In genomic region chr19:38711726-38712153, GRCh38 we compare ENCODE assay signal across 8 cellular contexts. TPM values are rescaled to one million over a fixed set of nuclear protein-coding genes. Genes with fewer than 3 reads are reported as not detected.
DNase-seq lines count a peak whose midpoint lies in the region; ATAC-seq and TF ChIP-seq lines count a peak whose summit lies in the region.

No MANE protein-coding gene starts in this region.

- no peaks in the 10 kb centered on the region for H3K27me3 Mint-ChIP-seq in activated T-helper 2 cell treated with anti-CD3 and anti-CD28 coated beads, Interferon-gamma antibody, Interleukin-2, Interleukin-4, amounts not matched to agents 10 μg/mL and 5 μg/mL and 100 μg/mL, durations not matched to agents 14 hours and 24 hours and 36 hours (ENCODE audit: low read depth)

- peak overlapping the region; percentile 43 for H3K27ac ChIP-seq in RWPE2 (ENCODE audit: poor library complexity, severe bottlenecking)
- no peak overlapping the region for H3K27ac ChIP-seq in foreskin keratinocyte
- peak overlapping the region; percentile 80 for H3K27ac ChIP-seq in psoas muscle

- H3K27me3 ChIP-seq in RWPE2 (ENCODE audit: insufficient read depth, poor library complexity, severe bottlenecking): no peaks in the 10 kb centered on the region
- H3K27me3 ChIP-seq in foreskin keratinocyte: no peaks in the 10 kb centered on the region
- no peaks in the 10 kb centered on the region for H3K27me3 ChIP-seq in psoas muscle (ENCODE audit: insufficient read depth in 3 of 3, low read length in 2 of 3)

- H3K36me3 Mint-ChIP-seq in activated T-helper 2 cell treated with anti-CD3 and anti-CD28 coated beads, Interferon-gamma antibody, Interleukin-2, Interleukin-4, amounts not matched to agents 10 μg/mL and 5 μg/mL and 100 μg/mL, durations not matched to agents 14 hours and 24 hours and 36 hours (ENCODE audit: low read depth): peaks cover 62% of the 10 kb centered on the region

- intact Hi-C loops in psoas muscle (cut with DNase I): no loop called here
- intact Hi-C loops in activated T-helper 2 cell treated with anti-CD3 and anti-CD28 coated beads, Interferon-gamma antibody, Interleukin-2, Interleukin-4, amounts not matched to agents 10 μg/mL and 5 μg/mL and 100 μg/mL, durations not matched to agents 14 hours and 24 hours and 36 hours (cut with micrococcal nuclease): no loop called here

- no peak overlapping the region for H3K4me3 ChIP-seq in RWPE2 (ENCODE audit: severe bottlenecking)
- no peak overlapping the region for H3K4me3 ChIP-seq in psoas muscle

- H3K4me1 Mint-ChIP-seq in activated T-helper 2 cell treated with anti-CD3 and anti-CD28 coated beads, Interferon-gamma antibody, Interleukin-2, Interleukin-4, amounts not matched to agents 10 μg/mL and 5 μg/mL and 100 μg/mL, durations not matched to agents 14 hours and 24 hours and 36 hours (ENCODE audit: low read depth): no peaks in the 10 kb centered on the region

- TF ChIP-seq CTCF in RWPE2 (IDR thresholded peaks at IDR 0.05; ENCODE audit: poor library complexity, severe bottlenecking) (no peak), foreskin keratinocyte (conservative IDR thresholded peaks at IDR 0.05) (peak; percentile 13), psoas muscle (IDR thresholded peaks at IDR 0.05) (no peak)

- WGBS in psoas muscle, 3 donors: 17 to 29% (median 17%) methylated on average over 12 of the region's 12 CpGs

- DNase-seq in AG20443 (ENCODE audit: low spot score) (peak; percentile 95), RWPE2 (ENCODE audit: low spot score) (no peak), foreskin keratinocyte (peak in 1 of 2 donors; percentile 58), psoas muscle (peak; percentile 57 to 71), NCI-H2081 (lab: John Stamatoyannopoulos, UW) (no peak)
- no peak for DNase-seq in activated T-helper 2 cell treated with anti-CD3 and anti-CD28 coated beads, Interferon-gamma antibody, Interleukin-2, Interleukin-4, amounts not matched to agents 10 μg/mL and 5 μg/mL and 100 μg/mL, durations not matched to agents 14 hours and 24 hours and 36 hours (ENCODE audit: low spot score)
- DNase-seq in activated CD4-positive, alpha-beta T cell treated with anti-CD3 and anti-CD28 coated beads, Interleukin-2, amount 50 U/mL, for 48 hours: no peak
- no peak for DNase-seq in activated CD4-positive, alpha-beta T cell treated with anti-CD3 and anti-CD28 coated beads, Interleukin-2, amount 50 U/mL, for 4 hours

- H3K36me3 ChIP-seq in RWPE2 (ENCODE audit: low read depth) (peaks cover 100% of the 10 kb centered on the region), psoas muscle (ENCODE audit: insufficient read depth in 1 of 2, low read depth in 1 of 2) (peaks cover 5 to 82% of the 10 kb centered on the region in 2 donors)

- H3K4me3 Mint-ChIP-seq in activated T-helper 2 cell treated with anti-CD3 and anti-CD28 coated beads, Interferon-gamma antibody, Interleukin-2, Interleukin-4, amounts not matched to agents 10 μg/mL and 5 μg/mL and 100 μg/mL, durations not matched to agents 14 hours and 24 hours and 36 hours (ENCODE audit: low read depth): no peak overlapping the region

- H3K4me1 ChIP-seq in RWPE2 (ENCODE audit: insufficient read depth, poor library complexity, severe bottlenecking) (no peaks in the 10 kb centered on the region), foreskin keratinocyte (no peaks in the 10 kb centered on the region), psoas muscle (peaks cover 88% of the 10 kb centered on the region)

- H3K27ac Mint-ChIP-seq in activated T-helper 2 cell treated with anti-CD3 and anti-CD28 coated beads, Interferon-gamma antibody, Interleukin-2, Interleukin-4, amounts not matched to agents 10 μg/mL and 5 μg/mL and 100 μg/mL, durations not matched to agents 14 hours and 24 hours and 36 hours: no peak overlapping the region

- H3K9me3 ChIP-seq in RWPE2 (ENCODE audit: severe bottlenecking) (no peaks in the 10 kb centered on the region), psoas muscle (no peaks in the 10 kb centered on the region)

- ATAC-seq in RWPE2 (ENCODE audit: low read depth) (no peak), foreskin keratinocyte (peak; percentile 18), psoas muscle (peak; percentile 24 to 56 (median 45))

- no peaks in the 10 kb centered on the region for H3K9me3 Mint-ChIP-seq in activated T-helper 2 cell treated with anti-CD3 and anti-CD28 coated beads, Interferon-gamma antibody, Interleukin-2, Interleukin-4, amounts not matched to agents 10 μg/mL and 5 μg/mL and 100 μg/mL, durations not matched to agents 14 hours and 24 hours and 36 hours

RNA-seq across cellular contexts. Expression of gene CAPN12, which starts 32.5 kb away (rescaled TPM):
- total RNA-seq in foreskin keratinocyte: 0.78 and 1.4 TPM in 2 replicates
- 1.6 and 2.5 TPM in 2 replicates for polyA plus RNA-seq in foreskin keratinocyte
- total RNA-seq in psoas muscle: under 1 TPM; 0.32 to 0.64 (median 0.52) TPM
- polyA plus RNA-seq in psoas muscle: under 1 TPM; 0.27 to 0.35 (median 0.34) TPM
- 2.9 and 3.6 TPM in 2 replicates for total RNA-seq in activated T-helper 2 cell treated with anti-CD3 and anti-CD28 coated beads, Interferon-gamma antibody, Interleukin-2, Interleukin-4, amounts not matched to agents 10 μg/mL and 5 μg/mL and 100 μg/mL, durations not matched to agents 14 hours and 24 hours and 36 hours

Comparison
In these comparisons a context has a peak if more than half of its experiments do, and no peak if none do; other contexts are left out.
1. DNase-seq: peak in AG20443 (single experiment) and psoas muscle (2 of 2); none in RWPE2 (single experiment), activated T-helper 2 cell treated with anti-CD3 and anti-CD28 coated beads, Interferon-gamma antibody, Interleukin-2, Interleukin-4, amounts not matched to agents 10 μg/mL and 5 μg/mL and 100 μg/mL, durations not matched to agents 14 hours and 24 hours and 36 hours (single experiment), activated CD4-positive, alpha-beta T cell treated with anti-CD3 and anti-CD28 coated beads, Interleukin-2, amount 50 U/mL, for 48 hours (0 of 2), activated CD4-positive, alpha-beta T cell treated with anti-CD3 and anti-CD28 coated beads, Interleukin-2, amount 50 U/mL, for 4 hours (0 of 2) and NCI-H2081 (0 of 2).